In genomic region chr16:56632848-56633365, GRCh38 we compare ENCODE assay signal across 9 cellular contexts. TPM values are rescaled to one million over a fixed set of nuclear protein-coding genes. Genes with fewer than 3 reads are reported as not detected.
DNase-seq lines count a peak whose midpoint lies in the region; ATAC-seq and TF ChIP-seq lines count a peak whose summit lies in the region.
"Had no signal": no experiment of that assay in that cellular context is flagged by ENCODE, and none has a peak within 500 bp of the region (broad histone marks: within the 10 kb centered on the region; RNA-seq: fewer than 3 reads in every experiment).

No MANE protein-coding gene starts in this region.

- H3K27me3 ChIP-seq in duodenal mucosa (ENCODE audit: control insufficient read depth in 1 of 2, insufficient read depth in 2 of 2, low read length in 2 of 2) = peaks cover 18% of the 10 kb centered on the region in 2 donors

- peak overlapping the region; percentile 74 to 84 for H3K4me3 ChIP-seq in duodenal mucosa (ENCODE audit: low read depth in 1 of 2, low read length in 2 of 2)

- H3K27me3 Mint-ChIP-seq in T-helper 1 cell treated with Interleukin-12 subunit alpha and Interleukin-12 subunit beta and Interleukin-4 antibody, amounts not matched to agents 30 μg/mL and 1 μg/mL, for 36 hours (ENCODE audit: low read depth) = peaks cover 87% of the 10 kb centered on the region
- H3K27me3 Mint-ChIP-seq in mesothelial cell of epicardium (ENCODE audit: low read depth) = peaks cover 94% of the 10 kb centered on the region

- peak overlapping the region; percentile 65 for H3K27ac ChIP-seq in duodenal mucosa (ENCODE audit: low read depth, low read length)
- peak overlapping the region; percentile 55 for H3K27ac ChIP-seq in substantia nigra (ENCODE audit: low read depth, low read length, poor library complexity, severe bottlenecking)

- no peak for ATAC-seq in activated CD4-positive, CD25-positive, alpha-beta regulatory T cell treated with anti-CD3 and anti-CD28 coated beads, Interleukin-2, amount 50 U/mL, for 24 hours

- peaks cover 24% of the 10 kb centered on the region for H3K4me1 Mint-ChIP-seq in T-helper 1 cell treated with Interleukin-12 subunit alpha and Interleukin-12 subunit beta and Interleukin-4 antibody, amounts not matched to agents 30 μg/mL and 1 μg/mL, for 36 hours (ENCODE audit: low read depth)
- peaks cover 14% of the 10 kb centered on the region for H3K4me1 Mint-ChIP-seq in mesothelial cell of epicardium

- H3K9ac ChIP-seq in duodenal mucosa (ENCODE audit: low read depth in 1 of 2, low read length in 2 of 2) = peak overlapping the region; percentile 58 to 89

- no peaks in the 10 kb centered on the region for H3K9me3 ChIP-seq in duodenal mucosa (ENCODE audit: control insufficient read depth in 1 of 2, low read length in 2 of 2)

- H3K9me3 Mint-ChIP-seq in T-helper 1 cell treated with Interleukin-12 subunit alpha and Interleukin-12 subunit beta and Interleukin-4 antibody, amounts not matched to agents 30 μg/mL and 1 μg/mL, for 36 hours = no peaks in the 10 kb centered on the region
- H3K9me3 Mint-ChIP-seq in mesothelial cell of epicardium = no peaks in the 10 kb centered on the region

- peaks cover 3 to 20% of the 10 kb centered on the region in 2 donors for H3K4me1 ChIP-seq in duodenal mucosa (ENCODE audit: control insufficient read depth in 1 of 2, insufficient read depth in 2 of 2, low read length in 2 of 2)

- DNase-seq in T-helper 1 cell (no peak), mesothelial cell of epicardium (ENCODE audit: low spot score in 2 of 2, unreplicated experiment in 2 of 2) (no peak), substantia nigra (lab: John Stamatoyannopoulos, UW) (no peak), NCI-H146 treated with DMSO at 0.1 percent for 48 hours (lab: John Stamatoyannopoulos, UW; ENCODE audit: unreplicated experiment) (no peak), GM03348 (ENCODE audit: low spot score) (no peak)
- DNase-seq: 8988T had no signal

- H3K4me3 Mint-ChIP-seq in T-helper 1 cell treated with Interleukin-12 subunit alpha and Interleukin-12 subunit beta and Interleukin-4 antibody, amounts not matched to agents 30 μg/mL and 1 μg/mL, for 36 hours = peak overlapping the region; percentile 53
- peak overlapping the region; percentile 56 for H3K4me3 Mint-ChIP-seq in mesothelial cell of epicardium

- H3K36me3 Mint-ChIP-seq in T-helper 1 cell treated with Interleukin-12 subunit alpha and Interleukin-12 subunit beta and Interleukin-4 antibody, amounts not matched to agents 30 μg/mL and 1 μg/mL, for 36 hours (ENCODE audit: low read depth) = peaks cover 6% of the 10 kb centered on the region
- no peaks in the 10 kb centered on the region for H3K36me3 Mint-ChIP-seq in mesothelial cell of epicardium

- no peaks in the 10 kb centered on the region for H3K36me3 ChIP-seq in duodenal mucosa (ENCODE audit: control insufficient read depth in 1 of 2, insufficient read depth in 2 of 2, low read length in 2 of 2)

- no peak for TF ChIP-seq CTCF in mesothelial cell of epicardium (IDR thresholded peaks at IDR 0.05; ENCODE audit: unreplicated experiment)

- no peak overlapping the region for H3K27ac Mint-ChIP-seq in T-helper 1 cell treated with Interleukin-12 subunit alpha and Interleukin-12 subunit beta and Interleukin-4 antibody, amounts not matched to agents 30 μg/mL and 1 μg/mL, for 36 hours
- no peak overlapping the region for H3K27ac Mint-ChIP-seq in mesothelial cell of epicardium

RNA-seq across cellular contexts. Expression of gene MT1M, which starts 0.4 kb away (rescaled TPM):
- total RNA-seq in mesothelial cell of epicardium = not detected in 3 replicates

RNA-seq across cellular contexts. Expression of gene MT1A, which starts 5.6 kb away (rescaled TPM):
- not detected in 3 replicates for total RNA-seq in mesothelial cell of epicardium

RNA-seq across cellular contexts. Expression of gene MT1E, which starts 7.3 kb away (rescaled TPM):
- 0.99 TPM in 1 of 3 replicates, not detected in the others for total RNA-seq in mesothelial cell of epicardium

RNA-seq across cellular contexts. Expression of gene MT1B, which starts 18.8 kb away (rescaled TPM):
- not detected in 3 replicates for total RNA-seq in mesothelial cell of epicardium

RNA-seq across cellular contexts. Expression of gene MT2A, which starts 24.5 kb away (rescaled TPM):
- total RNA-seq in mesothelial cell of epicardium = 4.4 to 5.7 TPM (median 5.3 TPM) in 3 replicates
